9 cellular contexts compared by ENCODE assay signal in the genomic region with DNA sequence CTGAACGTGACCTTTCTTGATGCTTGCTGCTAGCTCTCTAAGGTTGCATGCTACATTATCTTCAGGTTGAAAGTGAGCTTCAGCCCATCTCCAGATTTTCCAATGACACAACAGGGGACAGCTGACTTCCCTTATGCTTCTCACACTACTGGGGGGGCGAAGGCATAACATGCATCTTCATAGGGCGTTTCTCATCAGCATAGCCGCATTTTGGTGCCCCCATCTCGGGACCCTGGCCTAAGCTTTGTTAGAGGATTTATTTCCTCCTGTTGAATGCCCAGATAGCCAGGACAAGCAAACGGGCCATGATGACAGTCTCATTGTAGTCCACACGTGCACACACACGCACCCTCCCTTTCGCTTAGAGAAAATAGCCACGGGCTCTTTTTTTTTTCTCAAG. TPM values are rescaled to one million over a fixed set of nuclear protein-coding genes. Genes with fewer than 3 reads are reported as not detected.
A peak's percentile ranks its signal among the peaks of the same experiment; 100 is the strongest.
DNase-seq lines count a peak whose midpoint lies in the region; TF ChIP-seq lines count a peak whose summit lies in the region.
"Had no signal": no experiment of that assay in that cellular context is flagged by ENCODE, and none has a peak within 500 bp of the region (broad histone marks: within the 10 kb centered on the region; RNA-seq: fewer than 3 reads in every experiment).

No MANE protein-coding gene starts in this region.

- no TSS peak for BruUV-seq in Caco-2 (replicated peaks; lab: Mats Ljungman, UMichigan)

- no peaks in the 10 kb centered on the region for H3K9me3 ChIP-seq in OCI-LY3 (ENCODE audit: insufficient read depth, low read length)
- no peaks in the 10 kb centered on the region for H3K9me3 ChIP-seq in ectodermal cell (ENCODE audit: control insufficient read depth, low read length)
- H3K9me3 ChIP-seq in mucosa of stomach (ENCODE audit: control insufficient read depth, low read length): no peaks in the 10 kb centered on the region
- no peaks in the 10 kb centered on the region for H3K9me3 ChIP-seq in Caco-2

- peaks cover 17% of the 10 kb centered on the region; the same call in 1 of the 2 replicates for H3K27me3 ChIP-seq in OCI-LY3 (ENCODE audit: low read depth, low read length)
- H3K27me3 ChIP-seq in ectodermal cell (ENCODE audit: control insufficient read depth, insufficient read depth, low read length, poor library complexity, severe bottlenecking): peaks cover 35% of the 10 kb centered on the region
- peaks cover 7% of the 10 kb centered on the region for H3K27me3 ChIP-seq in mucosa of stomach (ENCODE audit: control insufficient read depth, insufficient read depth, low read length)
- no peaks in the 10 kb centered on the region for H3K27me3 ChIP-seq in Caco-2 (replicated peaks; ENCODE audit: control insufficient read depth, insufficient read depth, low read length)

- H3K36me3 ChIP-seq in OCI-LY3 (replicated peaks; ENCODE audit: low read depth, low read length): no peaks in the 10 kb centered on the region
- H3K36me3 ChIP-seq in ectodermal cell (ENCODE audit: control insufficient read depth, insufficient read depth, low read length): no peaks in the 10 kb centered on the region
- H3K36me3 ChIP-seq in mucosa of stomach (ENCODE audit: control insufficient read depth, insufficient read depth, low read length): no peaks in the 10 kb centered on the region
- no peaks in the 10 kb centered on the region for H3K36me3 ChIP-seq in Caco-2 (ENCODE audit: control insufficient read depth, insufficient read depth, low read length)

- peak overlapping the region; percentile 72; the same call in 1 of the 2 replicates for H3K4me2 ChIP-seq in OCI-LY3 (ENCODE audit: low read length)

- H2AFZ ChIP-seq in OCI-LY3 (ENCODE audit: low read depth, low read length): no peak overlapping the region

- POLR2A ChIA-PET in Caco-2 (lab: Charles Lee): interaction anchor here (0.6 kb wide), 1 partner anchor 77 kb away, joined by 7 read pairs; no protein-coding TSS in a partner anchor

- H3K79me2 ChIP-seq in OCI-LY3 (ENCODE audit: low read length): no peaks in the 10 kb centered on the region

- intact Hi-C loops in Caco-2 (cut with micrococcal nuclease; ENCODE audit: unreplicated experiment): no loop called here

- WGBS in ectodermal cell, 2 experiments: 55 to 56% methylated on average over 10 of the region's 10 CpGs

- H3K27ac ChIP-seq in OCI-LY3 (ENCODE audit: low read length) (no peak overlapping the region), ectodermal cell (ENCODE audit: insufficient read depth, low read depth, low read length, poor library complexity, severe bottlenecking) (no peak overlapping the region), substantia nigra (ENCODE audit: low read depth, low read length, poor library complexity, severe bottlenecking) (peak overlapping the region; percentile 94)

- no peaks in the 10 kb centered on the region for H3K36me3 Mint-ChIP-seq in Caco-2 (ENCODE audit: insufficient read depth, unreplicated experiment)

- H3K9ac ChIP-seq in OCI-LY3 (ENCODE audit: low read length) (no peak overlapping the region), mucosa of stomach (ENCODE audit: low read length) (peak overlapping the region; percentile 60)

- H3K4me3 Mint-ChIP-seq in Caco-2 (ENCODE audit: unreplicated experiment): no peak overlapping the region
- H3K4me3 Mint-ChIP-seq: activated CD4-positive, alpha-beta memory T cell treated with anti-CD3 and anti-CD28 coated beads, Interleukin-2, amount 10 ng/mL, durations not matched to agents 7 days and 5 days had no signal

- peaks cover 12% of the 10 kb centered on the region for H3K27me3 Mint-ChIP-seq in Caco-2 (ENCODE audit: insufficient read depth, unreplicated experiment)

- CTCF ChIA-PET in Caco-2 (lab: Charles Lee): no interaction called here

- no peaks in the 10 kb centered on the region for H3K9me3 Mint-ChIP-seq in Caco-2 (ENCODE audit: unreplicated experiment)
- H3K9me3 Mint-ChIP-seq: activated CD4-positive, alpha-beta memory T cell treated with anti-CD3 and anti-CD28 coated beads, Interleukin-2, amount 10 ng/mL, durations not matched to agents 7 days and 5 days had no signal

- no peak overlapping the region for H3K4me3 ChIP-seq in OCI-LY3 (ENCODE audit: low read length)
- H3K4me3 ChIP-seq in ectodermal cell (ENCODE audit: insufficient read depth, low read depth, low read length): peak overlapping the region; percentile 34
- no peak overlapping the region for H3K4me3 ChIP-seq in mucosa of stomach (ENCODE audit: low read length)
- H3K4me3 ChIP-seq in Caco-2 (ENCODE audit: low read depth, low read length): no peak overlapping the region

- no peaks in the 10 kb centered on the region for H3K4me1 Mint-ChIP-seq in Caco-2 (ENCODE audit: low read depth, unreplicated experiment)
- H3K4me1 Mint-ChIP-seq: activated CD4-positive, alpha-beta memory T cell treated with anti-CD3 and anti-CD28 coated beads, Interleukin-2, amount 10 ng/mL, durations not matched to agents 7 days and 5 days had no signal

- peak in 12 of 49 donors; percentile 38 to 74 (median 62) for DNase-seq in substantia nigra (lab: John Stamatoyannopoulos, UW)
- DNase-seq in effector CD8-positive, alpha-beta T cell (lab: John Stamatoyannopoulos, UW): no peak
- no peak for DNase-seq in Caco-2
- no peak for DNase-seq in activated CD4-positive, alpha-beta T cell treated with anti-CD3 and anti-CD28 coated beads, Interleukin-2, amount 50 U/mL, for 1 hour
- no peak for DNase-seq in RPMI8226
- DNase-seq: activated CD4-positive, alpha-beta memory T cell treated with anti-CD3 and anti-CD28 coated beads, Interleukin-2, amount 10 ng/mL, durations not matched to agents 7 days and 5 days had no signal

- no peaks in the 10 kb centered on the region for H4K20me1 ChIP-seq in OCI-LY3 (ENCODE audit: insufficient read depth, low read length)

- no peak overlapping the region for H3K27ac Mint-ChIP-seq in Caco-2 (ENCODE audit: unreplicated experiment)
- H3K27ac Mint-ChIP-seq: activated CD4-positive, alpha-beta memory T cell treated with anti-CD3 and anti-CD28 coated beads, Interleukin-2, amount 10 ng/mL, durations not matched to agents 7 days and 5 days had no signal

- H3K4me1 ChIP-seq in OCI-LY3 (ENCODE audit: low read length): no peaks in the 10 kb centered on the region
- H3K4me1 ChIP-seq in ectodermal cell (ENCODE audit: control insufficient read depth, insufficient read depth, low read length): no peaks in the 10 kb centered on the region
- peaks cover 8% of the 10 kb centered on the region for H3K4me1 ChIP-seq in mucosa of stomach (ENCODE audit: control insufficient read depth, insufficient read depth, low read length)
- no peaks in the 10 kb centered on the region for H3K4me1 ChIP-seq in Caco-2

- TF ChIP-seq CTCF in OCI-LY3 (IDR thresholded peaks at IDR 0.05; ENCODE audit: low read depth, low read length): no peak
- no peak for TF ChIP-seq CTCF in Caco-2 (IDR thresholded peaks at IDR 0.05; ENCODE audit: insufficient read depth in 1 of 2, low read depth in 1 of 2, low read length in 1 of 2, severe bottlenecking in 1 of 2, unreplicated experiment in 1 of 2)

RNA-seq across cellular contexts. Expression of a gene that starts 30.7 kb away (rescaled TPM):
- 1.2 TPM for polyA plus RNA-seq in ectodermal cell (2013, experiment 1 of 4)
- 0.69 TPM for polyA plus RNA-seq in ectodermal cell (2013, experiment 2 of 4)
- polyA plus RNA-seq in ectodermal cell (2013, experiment 3 of 4): 1.2 TPM
- polyA plus RNA-seq in ectodermal cell (2013, experiment 4 of 4): 1.7 TPM
- 1.0 and 3.1 TPM in 2 replicates for total RNA-seq in Caco-2 (2022)
- total RNA-seq: activated CD4-positive, alpha-beta memory T cell treated with anti-CD3 and anti-CD28 coated beads, Interleukin-2, amount 10 ng/mL, durations not matched to agents 7 days and 5 days had no signal
